In the genomic region with DNA sequence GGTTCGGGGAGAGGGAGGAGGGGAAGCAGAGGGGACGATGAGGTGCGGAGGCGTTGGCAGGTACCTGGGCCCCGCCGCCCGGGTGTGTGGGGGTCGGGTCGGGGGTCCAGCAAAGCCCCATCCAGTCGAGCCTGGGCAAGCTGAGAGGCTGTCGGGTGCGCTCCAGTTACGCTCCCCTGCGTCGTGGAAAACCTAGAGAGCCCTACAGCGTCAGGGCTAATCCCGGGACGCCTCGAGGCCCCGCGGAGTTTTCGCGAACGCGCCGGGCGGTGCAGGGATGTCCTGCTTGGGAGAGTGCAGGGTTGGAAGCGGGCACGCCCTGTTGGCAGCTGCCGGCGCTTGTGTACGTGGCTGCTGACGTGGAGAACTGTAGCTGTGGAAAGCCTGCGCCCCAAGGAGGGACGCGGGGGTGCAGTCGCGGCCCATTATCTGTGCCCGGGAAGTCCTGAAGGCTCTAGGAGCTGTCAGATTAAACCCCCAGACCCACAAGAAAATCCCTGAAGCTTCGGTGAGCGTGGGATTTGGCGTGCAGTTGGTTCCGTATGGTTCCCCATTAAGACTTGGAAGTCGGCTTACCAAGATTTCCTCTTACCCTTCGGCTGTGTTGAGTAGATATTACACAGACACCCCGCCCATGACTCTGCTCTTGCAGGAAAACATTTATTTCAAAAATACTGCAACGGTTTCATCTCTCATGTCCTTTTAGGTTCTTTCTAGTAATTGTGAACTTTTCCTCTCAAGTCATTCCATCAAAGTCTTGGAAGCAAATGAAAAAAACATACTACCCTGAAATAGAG, we compare ENCODE assay signal across 8 cellular contexts. TPM values are rescaled to one million over a fixed set of nuclear protein-coding genes. Genes with fewer than 3 reads are reported as not detected.
DNase-seq lines count a peak whose midpoint lies in the region; ATAC-seq and TF ChIP-seq lines count a peak whose summit lies in the region.

No MANE protein-coding gene starts in this region.

- peak overlapping the region; percentile 92 for H3K27ac Mint-ChIP-seq in activated T-helper 2 cell treated with anti-CD3 and anti-CD28 coated beads, Interferon-gamma antibody, Interleukin-2, Interleukin-4, amounts not matched to agents 10 μg/mL and 5 μg/mL and 100 μg/mL, durations not matched to agents 14 hours and 24 hours and 36 hours
- H3K27ac Mint-ChIP-seq in neural progenitor cell, result peak overlapping the region; percentile 58

- CTCF ChIA-PET in PC-3 (lab: Charles Lee), result no interaction called here

- TF ChIP-seq CTCF in PC-3 (conservative IDR thresholded peaks at IDR 0.05; ENCODE audit: low read depth, low read length) (no peak), fibroblast of pulmonary artery (IDR thresholded peaks at IDR 0.05; ENCODE audit: low read length, missing control alignments) (no peak), neural progenitor cell (IDR thresholded peaks at IDR 0.05) (no peak)

- H3K4me2 ChIP-seq in PC-3 (ENCODE audit: low read length), result peak overlapping the region; percentile 89
- H3K4me2 ChIP-seq in neural progenitor cell, result peak overlapping the region; percentile 86

- no peaks in the 10 kb centered on the region for H3K27me3 Mint-ChIP-seq in activated T-helper 2 cell treated with anti-CD3 and anti-CD28 coated beads, Interferon-gamma antibody, Interleukin-2, Interleukin-4, amounts not matched to agents 10 μg/mL and 5 μg/mL and 100 μg/mL, durations not matched to agents 14 hours and 24 hours and 36 hours (ENCODE audit: low read depth)
- H3K27me3 Mint-ChIP-seq in neural progenitor cell (ENCODE audit: insufficient read depth, low read depth), result peaks cover 13% of the 10 kb centered on the region

- peak overlapping the region; percentile 77 for H3K4me3 ChIP-seq in PC-3 (ENCODE audit: low read length)
- peak overlapping the region; percentile 63 for H3K4me3 ChIP-seq in fibroblast of pulmonary artery (replicated peaks; ENCODE audit: low read depth, low read length)
- peak overlapping the region; percentile 88 for H3K4me3 ChIP-seq in neural progenitor cell

- intact Hi-C loops in PC-3 (cut with micrococcal nuclease), result loop anchor here (1.0 to 2.0 kb wide), 4 partner anchors 11 to 173 kb away; no protein-coding TSS in a partner anchor
- intact Hi-C loops in activated T-helper 2 cell treated with anti-CD3 and anti-CD28 coated beads, Interferon-gamma antibody, Interleukin-2, Interleukin-4, amounts not matched to agents 10 μg/mL and 5 μg/mL and 100 μg/mL, durations not matched to agents 14 hours and 24 hours and 36 hours (cut with micrococcal nuclease), result loop anchor here (1.0 to 2.0 kb wide), 3 partner anchors 12 to 133 kb away; partner anchors contain the start of gene SLC38A2

- H3K27ac ChIP-seq in PC-3 (ENCODE audit: low read length), result peak overlapping the region; percentile 94
- no peak overlapping the region for H3K27ac ChIP-seq in neural progenitor cell

- peak overlapping the region; percentile 85 for H3K4me3 Mint-ChIP-seq in activated T-helper 2 cell treated with anti-CD3 and anti-CD28 coated beads, Interferon-gamma antibody, Interleukin-2, Interleukin-4, amounts not matched to agents 10 μg/mL and 5 μg/mL and 100 μg/mL, durations not matched to agents 14 hours and 24 hours and 36 hours (ENCODE audit: low read depth)
- H3K4me3 Mint-ChIP-seq in neural progenitor cell, result peak overlapping the region; percentile 88

- DNase-seq in C1 segment of cervical spinal cord (lab: John Stamatoyannopoulos, UW), result peak in 13 of 14 donors; percentile 43 to 91 (median 83)
- DNase-seq in PC-3, result peak; percentile 78
- DNase-seq in activated T-helper 2 cell treated with anti-CD3 and anti-CD28 coated beads, Interferon-gamma antibody, Interleukin-2, Interleukin-4, amounts not matched to agents 10 μg/mL and 5 μg/mL and 100 μg/mL, durations not matched to agents 14 hours and 24 hours and 36 hours (ENCODE audit: low spot score), result peak; percentile 78
- DNase-seq in fibroblast of pulmonary artery (ENCODE audit: low read depth), result peak; percentile 98
- no peak for DNase-seq in neural progenitor cell (ENCODE audit: low spot score)
- peak; percentile 89 for DNase-seq in stromal cell of bone marrow (ENCODE audit: low read depth)

- H3K36me3 ChIP-seq in PC-3 (ENCODE audit: low read depth, low read length) (no peaks in the 10 kb centered on the region), neural progenitor cell (no peaks in the 10 kb centered on the region)

- peaks cover 54% of the 10 kb centered on the region for H3K4me1 Mint-ChIP-seq in activated T-helper 2 cell treated with anti-CD3 and anti-CD28 coated beads, Interferon-gamma antibody, Interleukin-2, Interleukin-4, amounts not matched to agents 10 μg/mL and 5 μg/mL and 100 μg/mL, durations not matched to agents 14 hours and 24 hours and 36 hours (ENCODE audit: low read depth)
- H3K4me1 Mint-ChIP-seq in neural progenitor cell, result peaks cover 45% of the 10 kb centered on the region

- H3K4me1 ChIP-seq in PC-3 (ENCODE audit: insufficient read depth, low read length) (peaks cover 51% of the 10 kb centered on the region), neural progenitor cell (peaks cover 36% of the 10 kb centered on the region)

- H3F3A ChIP-seq in PC-3 (ENCODE audit: low read length, unreplicated experiment), result peaks cover 21% of the 10 kb centered on the region
- peaks cover 30% of the 10 kb centered on the region for H3F3A ChIP-seq in neural progenitor cell (ENCODE audit: low read depth)

- POLR2A ChIA-PET in PC-3 (lab: Charles Lee; ENCODE audit: unreplicated experiment), result interaction anchor here (0.6 to 1.0 kb wide), 5 partner anchors 11 to 546 kb away, joined by 3 to 9 read pairs (median 4); no protein-coding TSS in a partner anchor

- peaks cover 29% of the 10 kb centered on the region for H3K79me2 ChIP-seq in PC-3 (ENCODE audit: low read length)
- peaks cover 27% of the 10 kb centered on the region for H3K79me2 ChIP-seq in neural progenitor cell (ENCODE audit: low read depth)

- TF ChIP-seq POLR2A in GM19193 (IDR thresholded peaks at IDR 0.05; ENCODE audit: extremely low read depth, insufficient read depth, insufficient read length), result peak; percentile 75

- peaks cover 10% of the 10 kb centered on the region for H3K36me3 Mint-ChIP-seq in activated T-helper 2 cell treated with anti-CD3 and anti-CD28 coated beads, Interferon-gamma antibody, Interleukin-2, Interleukin-4, amounts not matched to agents 10 μg/mL and 5 μg/mL and 100 μg/mL, durations not matched to agents 14 hours and 24 hours and 36 hours (ENCODE audit: low read depth)
- H3K36me3 Mint-ChIP-seq in neural progenitor cell, result peaks cover 7% of the 10 kb centered on the region

- ATAC-seq in HG03439 (IDR thresholded peaks at IDR 0.05; ENCODE audit: unreplicated experiment) (peak; percentile 36), PC-3 (peak; percentile 60)

- H3K9me3 ChIP-seq in PC-3 (ENCODE audit: low read length) (no peaks in the 10 kb centered on the region), neural progenitor cell (ENCODE audit: low read depth) (no peaks in the 10 kb centered on the region)

- no peaks in the 10 kb centered on the region for H4K20me1 ChIP-seq in PC-3 (ENCODE audit: low read length)
- no peaks in the 10 kb centered on the region for H4K20me1 ChIP-seq in neural progenitor cell (ENCODE audit: low read depth)

- BruUV-seq in PC-3 (replicated peaks; lab: Mats Ljungman, UMichigan), result TSS peak; percentile 57

- no peaks in the 10 kb centered on the region for H3K9me3 Mint-ChIP-seq in activated T-helper 2 cell treated with anti-CD3 and anti-CD28 coated beads, Interferon-gamma antibody, Interleukin-2, Interleukin-4, amounts not matched to agents 10 μg/mL and 5 μg/mL and 100 μg/mL, durations not matched to agents 14 hours and 24 hours and 36 hours
- no peaks in the 10 kb centered on the region for H3K9me3 Mint-ChIP-seq in neural progenitor cell

- peak overlapping the region; percentile 96 for H3K9ac ChIP-seq in PC-3 (ENCODE audit: low read length)
- peak overlapping the region; percentile 69 for H3K9ac ChIP-seq in neural progenitor cell

- peak overlapping the region; percentile 70 for H2AFZ ChIP-seq in PC-3 (ENCODE audit: low read length)
- H2AFZ ChIP-seq in neural progenitor cell (replicated peaks), result peak overlapping the region; percentile 89

- H3K9me2 ChIP-seq in PC-3 (replicated peaks; ENCODE audit: low read length), result no peaks in the 10 kb centered on the region

- H3K27me3 ChIP-seq in PC-3 (ENCODE audit: low read length) (no peaks in the 10 kb centered on the region), neural progenitor cell (no peaks in the 10 kb centered on the region)

RNA-seq across cellular contexts. Expression of gene SLC38A2, which starts 11.3 kb away (rescaled TPM):
- 214 and 232 TPM in 2 replicates for total RNA-seq in PC-3 (2014; rRNA removed)
- total RNA-seq in activated T-helper 2 cell treated with anti-CD3 and anti-CD28 coated beads, Interferon-gamma antibody, Interleukin-2, Interleukin-4, amounts not matched to agents 10 μg/mL and 5 μg/mL and 100 μg/mL, durations not matched to agents 14 hours and 24 hours and 36 hours, result 141 and 143 TPM in 2 replicates
- 259 and 348 TPM in 2 replicates for total RNA-seq in neural progenitor cell (ENCODE audit: low replicate concordance)
